In the genomic region with DNA sequence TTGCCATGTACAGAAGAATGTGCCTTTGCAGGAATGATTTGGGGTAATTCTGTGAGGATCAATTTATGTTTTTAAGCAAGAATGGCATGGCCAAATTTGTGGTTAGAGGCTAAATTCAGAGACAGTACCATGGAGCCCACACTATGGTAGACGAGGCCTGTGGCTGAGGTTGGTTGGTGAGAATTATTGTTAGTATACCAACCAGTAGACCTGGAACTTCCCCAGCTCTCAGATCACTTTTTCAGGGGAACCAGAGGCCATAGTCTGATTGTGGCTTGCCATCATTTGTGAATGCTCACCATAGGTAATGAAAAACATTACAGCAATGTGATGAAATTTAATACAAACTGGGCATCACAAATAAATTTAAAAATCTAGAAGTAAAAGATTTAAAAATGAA, we compare ENCODE assay signal across 19 cellular contexts. TPM values are rescaled to one million over a fixed set of nuclear protein-coding genes. Genes with fewer than 3 reads are reported as not detected.
DNase-seq lines count a peak whose midpoint lies in the region; ATAC-seq and TF ChIP-seq lines count a peak whose summit lies in the region.
"Had no signal": no experiment of that assay in that cellular context is flagged by ENCODE, and none has a peak within 500 bp of the region (broad histone marks: within the 10 kb centered on the region; RNA-seq: fewer than 3 reads in every experiment).

No MANE protein-coding gene starts in this region.

- H3K9me3 ChIP-seq in hepatocyte (ENCODE audit: low read depth): no peaks in the 10 kb centered on the region
- H3K9me3 ChIP-seq in adrenal gland (replicated peaks in 1 of 3): no peaks in the 10 kb centered on the region
- H3K9me3 ChIP-seq: vagina had no signal

- TF ChIP-seq POLR2A in adrenal gland (IDR thresholded peaks at IDR 0.05): no peak

- no peaks in the 10 kb centered on the region for H3K27me3 ChIP-seq in hepatocyte
- no peaks in the 10 kb centered on the region for H3K27me3 ChIP-seq in adrenal gland
- H3K27me3 ChIP-seq: brain microvascular endothelial cell, neural progenitor cell, vagina had no signal

- no peaks in the 10 kb centered on the region for H4K20me1 ChIP-seq in hepatocyte (ENCODE audit: insufficient read depth, poor library complexity, severe bottlenecking)

- H3K36me3 ChIP-seq in hepatocyte (replicated peaks; ENCODE audit: insufficient read depth, low read depth) (no peaks in the 10 kb centered on the region), adrenal gland (replicated peaks in 1 of 2) (no peaks in the 10 kb centered on the region)
- H3K36me3 ChIP-seq: brain microvascular endothelial cell, neural progenitor cell, vagina had no signal

- ATAC-seq in GM18907 (IDR thresholded peaks at IDR 0.05; ENCODE audit: unreplicated experiment) (peak; percentile 93), GM21528 (IDR thresholded peaks at IDR 0.05; ENCODE audit: low FRiP score, unreplicated experiment) (peak; percentile 59), HG03095 (IDR thresholded peaks at IDR 0.05; ENCODE audit: unreplicated experiment) (peak; percentile 64)
- ATAC-seq: SK-N-SH treated with all-trans-retinoic acid at 6 μM for 48 hours had no signal

- no peak overlapping the region for H2AFZ ChIP-seq in hepatocyte
- H2AFZ ChIP-seq: GM23248, neural progenitor cell, PC-9 had no signal

- H3K4me1 ChIP-seq in hepatocyte (ENCODE audit: insufficient read depth) (peaks cover 16% of the 10 kb centered on the region), adrenal gland (replicated peaks in 1 of 2) (no peaks in the 10 kb centered on the region)
- H3K4me1 ChIP-seq: vagina had no signal

- H3K4me2 ChIP-seq in hepatocyte: no peak overlapping the region
- H3K4me2 ChIP-seq: PC-9 had no signal

- H3K9me2 ChIP-seq in hepatocyte (replicated peaks; ENCODE audit: insufficient read depth): no peaks in the 10 kb centered on the region

- no peak overlapping the region for H3K4me3 ChIP-seq in hepatocyte
- H3K4me3 ChIP-seq in adrenal gland: no peak overlapping the region
- H3K4me3 ChIP-seq: GM23248, neural progenitor cell, PC-9, vagina had no signal

- DNase-seq in hepatocyte (ENCODE audit: low spot score): no peak
- no peak for DNase-seq in effector CD4-positive, alpha-beta T cell
- no peak for DNase-seq in adrenal gland
- DNase-seq in anterior cingulate cortex (lab: John Stamatoyannopoulos, UW): no peak
- DNase-seq in NCI-H526 treated with DMSO at 0.1 percent for 48 hours (lab: John Stamatoyannopoulos, UW): no peak
- DNase-seq: activated CD4-positive, alpha-beta T cell treated with anti-CD3 and anti-CD28 coated beads, Interleukin-2, amount 10 ng/mL, durations not matched to agents 7 days and 5 days; activated T-cell treated with anti-CD3 and anti-CD28 coated beads for 4 hours; brain microvascular endothelial cell; dermis blood vessel endothelial cell; GM23248; NCI-H1694; NCI-H524; PC-9 had no signal

- intact Hi-C loops in adrenal gland (cut with DNase I): no loop called here

- 83% methylated on average over 1 of the region's 1 CpG for WGBS in hepatocyte (ENCODE audit: low lambda C conversion rate, missing lambda C conversion rate)
- WGBS in adrenal gland, 4 donors: 94 to 100% (median 95%) methylated on average over 1 of the region's 1 CpG

- H3K79me2 ChIP-seq in hepatocyte: no peaks in the 10 kb centered on the region

- peak overlapping the region; percentile 25 for H3K27ac ChIP-seq in hepatocyte
- H3K27ac ChIP-seq in adrenal gland: no peak overlapping the region
- H3K27ac ChIP-seq: brain microvascular endothelial cell, GM23248, neural progenitor cell, PC-9, vagina had no signal

- TF ChIP-seq CTCF in hepatocyte (IDR thresholded peaks at IDR 0.05; ENCODE audit: poor library complexity) (no peak), adrenal gland (IDR thresholded peaks at IDR 0.05) (no peak)

RNA-seq across cellular contexts. Expression of gene SHISA3, which starts 56.3 kb away (rescaled TPM):
- total RNA-seq in hepatocyte: 0.17 and 1.5 TPM in 2 replicates
- not detected in 2 replicates for polyA plus RNA-seq in hepatocyte
- total RNA-seq in adrenal gland: 1 to 10 TPM in 5 of 8 donors, under 1 TPM in 3; 0.26 to 2.8 (median 1.7) TPM
- polyA plus RNA-seq in adrenal gland: 1 to 10 TPM; 1.4 to 2.7 (median 1.9) TPM
- total RNA-seq: PC-9 had no signal
